20 cellular contexts compared by ENCODE assay signal in the genomic region with DNA sequence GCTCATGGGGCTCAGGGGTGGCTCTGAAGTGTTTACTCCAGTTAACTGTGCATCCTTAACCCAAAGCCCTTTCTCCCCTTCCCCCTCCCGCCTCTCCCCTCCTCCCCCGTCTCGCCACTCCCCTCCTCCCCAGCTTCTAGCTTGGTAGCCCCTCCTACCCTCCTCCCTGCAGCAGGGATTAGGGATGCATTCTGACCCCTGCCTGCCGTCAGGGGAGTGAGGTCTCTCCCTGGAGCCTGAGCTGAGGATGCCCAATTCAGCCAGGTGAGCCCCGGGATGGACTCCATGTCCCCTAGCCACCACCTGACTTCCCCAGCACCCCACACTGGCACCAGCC. TPM values are rescaled to one million over a fixed set of nuclear protein-coding genes. Genes with fewer than 3 reads are reported as not detected.
"Had no signal": no experiment of that assay in that cellular context is flagged by ENCODE, and none has a peak within 500 bp of the region (broad histone marks: within the 10 kb centered on the region; RNA-seq: fewer than 3 reads in every experiment).

No MANE protein-coding gene starts in this region.

- H3K4me3 ChIP-seq: stomach, uterus had no signal

- H3K9me3 Mint-ChIP-seq: activated CD4-positive, alpha-beta memory T cell treated with anti-CD3 and anti-CD28 coated beads for 36 hours; activated T-cell treated with anti-CD3 and anti-CD28 coated beads, Interleukin-2, amount 50 U/mL, for 4 hours had no signal

- H3K27ac Mint-ChIP-seq: activated CD4-positive, alpha-beta memory T cell treated with anti-CD3 and anti-CD28 coated beads for 36 hours; activated naive CD8-positive, alpha-beta T cell had no signal

- DNase-seq: activated CD4-positive, alpha-beta memory T cell treated with anti-CD3 and anti-CD28 coated beads for 36 hours; activated CD4-positive, alpha-beta T cell treated with anti-CD3 and anti-CD28 coated beads for 1 hour; activated effector memory CD4-positive, alpha-beta T cell treated with anti-CD3 and anti-CD28 coated beads, Interleukin-2, amount 50 U/mL, for 16 hours; activated T-cell treated with anti-CD3 and anti-CD28 coated beads, Interleukin-2, amount 50 U/mL, for 4 hours; cerebellar nuclear complex; dermis blood vessel endothelial cell; kidney; left ventricle myocardium superior; posterior cingulate gyrus; stimulated activated CD4-positive, alpha-beta T cell treated with anti-CD3 and anti-CD28 coated beads, Interleukin-15, amount 100 ng/mL, for 24 hours; stimulated activated CD4-positive, alpha-beta T cell treated with anti-CD3 and anti-CD28 coated beads, Interleukin-4, amount 100 ng/mL, for 24 hours; stomach; uterus had no signal

- H3K9me3 ChIP-seq: neutrophil, stomach, uterus had no signal

- H3K36me3 Mint-ChIP-seq: activated CD4-positive, alpha-beta memory T cell treated with anti-CD3 and anti-CD28 coated beads for 36 hours; activated naive CD8-positive, alpha-beta T cell had no signal

- ATAC-seq: activated T-cell treated with anti-CD3 and anti-CD28 coated beads, Interleukin-2, amount 50 U/mL, for 4 hours; esophagus mucosa; left ventricle myocardium superior had no signal

- H3K4me3 Mint-ChIP-seq: activated CD4-positive, alpha-beta memory T cell treated with anti-CD3 and anti-CD28 coated beads for 36 hours; activated naive CD8-positive, alpha-beta T cell; activated T-cell treated with anti-CD3 and anti-CD28 coated beads, Interleukin-2, amount 50 U/mL, for 4 hours had no signal

- H3K27ac ChIP-seq: neutrophil, stomach, uterus had no signal

- H3K36me3 ChIP-seq: neutrophil, stomach, uterus had no signal

RNA-seq across cellular contexts. Expression of gene HS3ST6, which starts 1.6 kb away (rescaled TPM):
- total RNA-seq: activated CD4-positive, alpha-beta memory T cell treated with anti-CD3 and anti-CD28 coated beads for 36 hours; activated T-cell treated with anti-CD3 and anti-CD28 coated beads, Interleukin-2, amount 50 U/mL, for 4 hours; dermis blood vessel endothelial cell; fibroblast of villous mesenchyme; left ventricle myocardium superior; mesenteric fat pad; myocyte; skeletal muscle tissue; stomach; uterus had no signal

RNA-seq across cellular contexts. Expression of gene RPL3L, which starts 37.9 kb away (rescaled TPM):
- total RNA-seq: activated CD4-positive, alpha-beta memory T cell treated with anti-CD3 and anti-CD28 coated beads for 36 hours; activated T-cell treated with anti-CD3 and anti-CD28 coated beads, Interleukin-2, amount 50 U/mL, for 4 hours; dermis blood vessel endothelial cell; fibroblast of villous mesenchyme; kidney; mesenteric fat pad; stomach had no signal

RNA-seq across cellular contexts. Expression of gene MEIOB, which starts 44.7 kb away (rescaled TPM):
- total RNA-seq: activated CD4-positive, alpha-beta memory T cell treated with anti-CD3 and anti-CD28 coated beads for 36 hours; dermis blood vessel endothelial cell; esophagus mucosa; fibroblast of villous mesenchyme; left ventricle myocardium superior; mesenteric fat pad; myocyte; stomach had no signal
